ENCODE assay signal across 10 cellular contexts in the genomic region with DNA sequence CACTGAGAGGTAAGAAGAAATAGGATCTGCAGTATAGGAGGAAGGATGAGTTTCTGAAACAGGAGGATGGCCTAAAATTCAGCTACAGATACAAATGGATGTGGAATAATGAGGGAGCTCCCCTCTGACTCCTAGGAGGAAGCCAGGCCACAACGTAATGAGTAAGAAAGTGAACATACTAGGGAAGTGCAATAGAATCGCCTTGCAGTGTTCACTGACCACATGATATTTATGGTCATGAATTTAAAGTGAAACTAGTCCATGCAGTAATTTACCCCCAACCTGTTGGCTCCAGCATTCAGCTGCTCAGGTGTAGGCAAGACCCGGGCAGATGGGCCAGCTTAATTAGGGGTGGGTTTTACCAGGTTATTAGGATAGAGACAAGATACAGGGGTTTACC.
"Had no signal": no experiment of that assay in that cellular context is flagged by ENCODE, and none has a peak within 500 bp of the region (broad histone marks: within the 10 kb centered on the region; RNA-seq: fewer than 3 reads in every experiment).

No MANE protein-coding gene starts in this region.

- H3K9ac ChIP-seq: GM23248, KMS-11 had no signal

- ATAC-seq: HCT116, HepG2 had no signal

- FAIRE-seq: HepG2 had no signal

- H2AFZ ChIP-seq: GM23248 had no signal

- H3K9me3 ChIP-seq: HAP-1 had no signal

- H3K4me3 ChIP-seq: GM23248, HAP-1 had no signal

- DNase-seq: GM23248, GOT3, H7, HFFc6, KBM-7 had no signal

- H3K36me3 ChIP-seq: HAP-1 had no signal

- H3K27ac ChIP-seq: GM23248, HL-60, KMS-11 had no signal

- H3K4me2 ChIP-seq: KMS-11 had no signal

- H3K4me1 ChIP-seq: HAP-1 had no signal
